In the genomic region with DNA sequence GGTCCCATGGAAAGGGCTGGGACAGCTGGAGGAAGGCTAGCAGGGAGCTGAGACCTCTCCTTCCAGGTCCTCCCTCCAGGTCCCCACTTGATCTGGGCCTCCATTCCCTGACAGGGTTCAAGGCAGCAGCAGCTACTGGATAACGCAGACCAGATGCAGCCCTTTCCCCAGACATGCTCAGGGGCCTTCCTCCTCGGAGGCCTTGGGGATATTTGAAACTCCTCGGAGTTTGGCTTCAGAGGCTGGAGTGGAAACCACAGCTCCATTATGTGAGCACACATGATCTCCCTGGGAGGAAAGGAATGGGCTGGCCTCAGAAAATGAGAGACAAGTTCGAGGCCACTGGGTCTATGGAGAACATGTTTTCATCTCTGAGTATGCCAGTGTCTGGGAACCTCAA, we compare ENCODE assay signal across 14 cellular contexts.
"Had no signal": no experiment of that assay in that cellular context is flagged by ENCODE, and none has a peak within 500 bp of the region (broad histone marks: within the 10 kb centered on the region; RNA-seq: fewer than 3 reads in every experiment).

No MANE protein-coding gene starts in this region.

- H3K27ac ChIP-seq: gastrocnemius medialis, heart right ventricle, left lung, neutrophil, right atrium auricular region, spleen, tibial artery had no signal

- H3K4me1 Mint-ChIP-seq: activated CD8-positive, alpha-beta memory T cell treated with anti-CD3 and anti-CD28 coated beads, Interleukin-2, amount 10 ng/mL, durations not matched to agents 7 days and 5 days had no signal

- ATAC-seq: activated CD8-positive, alpha-beta memory T cell treated with anti-CD3 and anti-CD28 coated beads, Interleukin-2, amount 10 ng/mL, durations not matched to agents 7 days and 5 days; gastrocnemius medialis; heart right ventricle; left lung; stimulated activated memory B cell treated with anti-CD40 and anti-IgM and Interleukin-4, amounts not matched to agents 10 μg/mL and 1 μg/mL and 100 μg/mL, for 72 hours had no signal

- H3K27me3 Mint-ChIP-seq: stimulated activated memory B cell treated with anti-CD40 and anti-IgM and Interleukin-4, amounts not matched to agents 10 μg/mL and 1 μg/mL and 100 μg/mL, for 72 hours had no signal

- H3K9me3 Mint-ChIP-seq: activated T-cell treated with anti-CD3 and anti-CD28 coated beads, Interleukin-2, amount 50 U/mL, for 24 hours; stimulated activated memory B cell treated with anti-CD40 and anti-IgM and Interleukin-4, amounts not matched to agents 10 μg/mL and 1 μg/mL and 100 μg/mL, for 72 hours had no signal

- H3K27me3 ChIP-seq: gastrocnemius medialis, heart right ventricle, left lung, neutrophil, right atrium auricular region, spleen, tibial artery had no signal

- H3K36me3 ChIP-seq: gastrocnemius medialis, heart right ventricle, left lung, neutrophil, right atrium auricular region, spleen, tibial artery had no signal

- H3K4me3 ChIP-seq: gastrocnemius medialis, heart right ventricle, left lung, right atrium auricular region, spleen, tibial artery had no signal

- H3K27ac Mint-ChIP-seq: activated CD8-positive, alpha-beta memory T cell treated with anti-CD3 and anti-CD28 coated beads, Interleukin-2, amount 10 ng/mL, durations not matched to agents 7 days and 5 days; activated T-cell treated with anti-CD3 and anti-CD28 coated beads, Interleukin-2, amount 50 U/mL, for 24 hours; stimulated activated memory B cell treated with anti-CD40 and anti-IgM and Interleukin-4, amounts not matched to agents 10 μg/mL and 1 μg/mL and 100 μg/mL, for 72 hours had no signal

- H3K36me3 Mint-ChIP-seq: activated CD8-positive, alpha-beta memory T cell treated with anti-CD3 and anti-CD28 coated beads, Interleukin-2, amount 10 ng/mL, durations not matched to agents 7 days and 5 days; stimulated activated memory B cell treated with anti-CD40 and anti-IgM and Interleukin-4, amounts not matched to agents 10 μg/mL and 1 μg/mL and 100 μg/mL, for 72 hours had no signal

- DNase-seq: activated CD4-positive, alpha-beta T cell treated with anti-CD3 and anti-CD28 coated beads, Interleukin-2, amount 50 U/mL, for 4 hours; activated CD8-positive, alpha-beta memory T cell treated with anti-CD3 and anti-CD28 coated beads, Interleukin-2, amount 10 ng/mL, durations not matched to agents 7 days and 5 days; activated gamma-delta T cell treated with Interleukin-2 at 50 U/mL for 16 hours; activated T-cell treated with anti-CD3 and anti-CD28 coated beads, Interleukin-2, amount 50 U/mL, for 24 hours; gastrocnemius medialis; heart right ventricle; left lung; mesendoderm; spleen; stimulated activated CD4-positive, alpha-beta T cell treated with anti-CD3 and anti-CD28 coated beads, Interleukin-1b, Interleukin-23, amount 100 ng/mL, for 48 hours had no signal

- H3K4me3 Mint-ChIP-seq: activated CD8-positive, alpha-beta memory T cell treated with anti-CD3 and anti-CD28 coated beads, Interleukin-2, amount 10 ng/mL, durations not matched to agents 7 days and 5 days; activated T-cell treated with anti-CD3 and anti-CD28 coated beads, Interleukin-2, amount 50 U/mL, for 24 hours; stimulated activated memory B cell treated with anti-CD40 and anti-IgM and Interleukin-4, amounts not matched to agents 10 μg/mL and 1 μg/mL and 100 μg/mL, for 72 hours had no signal

- H3K4me1 ChIP-seq: gastrocnemius medialis, left lung, right atrium auricular region, spleen, tibial artery had no signal

- H3K9me3 ChIP-seq: gastrocnemius medialis, heart right ventricle, left lung, neutrophil, right atrium auricular region, spleen, tibial artery had no signal
